Comparison of ENCODE assay signal across 9 cellular contexts in the genomic region with DNA sequence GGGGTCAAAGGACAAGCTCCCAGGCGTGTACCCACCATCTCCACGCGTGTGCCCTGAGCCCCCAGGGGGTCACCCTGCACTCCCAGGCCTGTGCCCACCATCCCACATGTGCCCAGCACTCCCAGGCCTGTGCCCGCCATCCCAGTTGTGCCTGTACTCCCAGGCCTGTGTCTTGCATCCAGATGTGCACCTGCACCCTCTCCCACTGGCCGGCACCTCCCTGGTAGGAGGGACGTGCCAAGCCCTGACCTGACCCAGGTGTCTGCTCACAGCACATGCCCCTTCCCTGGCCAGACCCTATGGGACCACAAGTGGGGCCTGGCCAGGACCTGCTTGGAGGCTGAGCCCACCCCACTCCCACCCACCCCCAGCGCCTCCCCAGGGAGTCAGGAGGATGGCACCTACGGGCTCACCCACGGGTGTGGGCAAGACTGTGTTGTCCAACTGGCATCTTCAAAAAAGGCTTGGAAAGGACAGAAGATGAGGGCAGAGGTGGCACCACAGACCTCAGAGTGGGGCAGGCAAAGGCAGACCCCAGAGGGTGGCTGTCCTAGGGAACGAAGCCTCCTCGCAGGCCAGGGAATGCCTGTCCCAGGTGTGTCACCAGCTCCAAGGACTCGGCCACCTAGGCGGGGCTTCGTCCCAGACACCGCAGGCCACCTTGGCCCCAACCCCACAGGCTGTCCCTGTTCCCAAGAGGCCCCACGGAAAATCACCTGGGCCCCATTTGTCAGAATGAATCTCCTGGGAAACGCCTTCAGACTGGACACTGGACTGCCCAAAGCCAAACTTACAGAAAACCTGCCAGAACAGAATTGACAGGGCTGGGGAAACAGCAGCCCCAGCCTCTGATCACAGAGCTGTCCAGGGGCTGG. TPM values are rescaled to one million over a fixed set of nuclear protein-coding genes. Genes with fewer than 3 reads are reported as not detected.
DNase-seq lines count a peak whose midpoint lies in the region; ATAC-seq, FAIRE-seq and TF ChIP-seq lines count a peak whose summit lies in the region.
"Not testable (repeated sequence)": the region's sequence is repeated elsewhere in the genome, so short reads cannot be mapped to it uniquely, and the experiment has no call there.
"Had no signal": no experiment of that assay in that cellular context is flagged by ENCODE, and none has a peak within 500 bp of the region (broad histone marks: within the 10 kb centered on the region; RNA-seq: fewer than 3 reads in every experiment).

No MANE protein-coding gene starts in this region.

- not testable (repeated sequence) for TF ChIP-seq POLR2A in gastroesophageal sphincter (IDR thresholded peaks at IDR 0.05); spleen (IDR thresholded peaks at IDR 0.05)

- not testable (repeated sequence) for H3K4me3 ChIP-seq in colonic mucosa; gastroesophageal sphincter; kidney (ENCODE audit: low read length in 2 of 2); spleen

- H3K4me1 ChIP-seq in colonic mucosa; kidney (ENCODE audit: control insufficient read depth in 1 of 2, insufficient read depth in 1 of 2, low read depth in 1 of 2, low read length in 2 of 2); spleen: not testable (repeated sequence)
- peaks cover 0 to 79% (median 23%) of the 10 kb centered on the region in 3 donors for H3K4me1 ChIP-seq in gastroesophageal sphincter

- not testable (repeated sequence) for H3K36me3 ChIP-seq in colonic mucosa; gastroesophageal sphincter; kidney (ENCODE audit: control insufficient read depth in 1 of 2, insufficient read depth in 2 of 2, low read length in 2 of 2); spleen

- peak; percentile 80 for FAIRE-seq in HTR-8/SVneo (lab: Jason Lieb, UNC)
- FAIRE-seq in kidney (lab: Jason Lieb, UNC), result not testable (repeated sequence)
- FAIRE-seq in urothelium cell line (lab: Jason Lieb, UNC), result peak; percentile 68

- WGBS in gastroesophageal sphincter (ENCODE audit: low coverage in 1 of 2), 2 donors, result no CpG with 5 or more reads among the region's 17 CpGs
- WGBS in spleen, 5 donors, result 86 to 94% (median 91%) methylated on average over 11 to 17 of the region's 17 CpGs

- DNase-seq in HTR-8/SVneo (ENCODE audit: insufficient read length, low spot score); urothelium cell line (ENCODE audit: low spot score): not testable (repeated sequence)
- peak; percentile 52 for DNase-seq in activated CD8-positive, alpha-beta memory T cell treated with anti-CD3 and anti-CD28 coated beads for 24 hours
- DNase-seq in colonic mucosa, result peak; percentile 15
- peak; percentile 53 for DNase-seq in kidney
- peak; percentile 10 for DNase-seq in omental fat pad (ENCODE audit: low spot score)
- DNase-seq in spleen, result peak; percentile 73

- H3K9ac ChIP-seq in colonic mucosa (ENCODE audit: low read depth in 2 of 2, low read length in 2 of 2); kidney (ENCODE audit: low read length in 2 of 2): not testable (repeated sequence)

- not testable (repeated sequence) for ATAC-seq in gastroesophageal sphincter; omental fat pad (ENCODE audit: low FRiP score)

- not testable (repeated sequence) for TF ChIP-seq CTCF in colonic mucosa (IDR thresholded peaks at IDR 0.05); gastroesophageal sphincter (IDR thresholded peaks at IDR 0.05); kidney (IDR thresholded peaks at IDR 0.05; ENCODE audit: borderline replicate concordance, extremely low read depth, insufficient read depth); omental fat pad (IDR thresholded peaks at IDR 0.05); spleen (IDR thresholded peaks at IDR 0.05 in 8 of 11, conservative IDR thresholded peaks at IDR 0.05 in 3 of 11)

- not testable (repeated sequence) for H3K27me3 ChIP-seq in colonic mucosa, gastroesophageal sphincter
- H3K27me3 ChIP-seq in spleen (replicated peaks in 1 of 7), result peaks cover 0 to 28% (median 0%) of the 10 kb centered on the region in 7 donors

- not testable (repeated sequence) for H3K27ac ChIP-seq in colonic mucosa; kidney (ENCODE audit: low read depth in 2 of 2, low read length in 2 of 2); spleen
- H3K27ac ChIP-seq in gastroesophageal sphincter, result peak overlapping the region in 3 of 4 donors; percentile 30 to 82 (median 72)

- not testable (repeated sequence) for H3K9me3 ChIP-seq in colonic mucosa; gastroesophageal sphincter; kidney (ENCODE audit: control insufficient read depth in 1 of 2, low read length in 2 of 2); spleen

- intact Hi-C loops in colonic mucosa (cut with DNase I), result loop anchor here (5.0 kb wide), 1 partner anchor 96 kb away; no protein-coding TSS in a partner anchor
- intact Hi-C loops in kidney (cut with DNase I), result loop anchor here (10.0 kb wide), 1 partner anchor 93 kb away; no protein-coding TSS in a partner anchor
- intact Hi-C loops in spleen (cut with DNase I; ENCODE audit: low total_unique reads), result not testable (repeated sequence)

- not testable (repeated sequence) for TF ChIP-seq EP300 in gastroesophageal sphincter (IDR thresholded peaks at IDR 0.05)

RNA-seq across cellular contexts. Expression of a gene that starts 11.6 kb away (rescaled TPM):
- total RNA-seq in colonic mucosa, result 1 to 10 TPM; 1.7 to 4.0 TPM
- 10 to 100 TPM; 13.3 to 42.8 (median 32.0) TPM for total RNA-seq in gastroesophageal sphincter
- 6.9 TPM for total RNA-seq in kidney
- polyA plus RNA-seq in kidney (ENCODE audit: insufficient read depth, low read depth, low replicate concordance), result 5.8 TPM
- 1 to 10 TPM; 3.9 to 7.8 (median 5.5) TPM for total RNA-seq in omental fat pad
- 10 to 100 TPM in 1 of 7 donors, 1 to 10 TPM in 6; 2.4 to 12.2 (median 4.4) TPM for total RNA-seq in spleen
- polyA plus RNA-seq in spleen, result under 1 TPM; 0.30 to 0.83 (median 0.41) TPM
- polyA plus RNA-seq: IgD-negative memory B cell had no signal
